1 cellular context compared by ENCODE assay signal in the genomic region with DNA sequence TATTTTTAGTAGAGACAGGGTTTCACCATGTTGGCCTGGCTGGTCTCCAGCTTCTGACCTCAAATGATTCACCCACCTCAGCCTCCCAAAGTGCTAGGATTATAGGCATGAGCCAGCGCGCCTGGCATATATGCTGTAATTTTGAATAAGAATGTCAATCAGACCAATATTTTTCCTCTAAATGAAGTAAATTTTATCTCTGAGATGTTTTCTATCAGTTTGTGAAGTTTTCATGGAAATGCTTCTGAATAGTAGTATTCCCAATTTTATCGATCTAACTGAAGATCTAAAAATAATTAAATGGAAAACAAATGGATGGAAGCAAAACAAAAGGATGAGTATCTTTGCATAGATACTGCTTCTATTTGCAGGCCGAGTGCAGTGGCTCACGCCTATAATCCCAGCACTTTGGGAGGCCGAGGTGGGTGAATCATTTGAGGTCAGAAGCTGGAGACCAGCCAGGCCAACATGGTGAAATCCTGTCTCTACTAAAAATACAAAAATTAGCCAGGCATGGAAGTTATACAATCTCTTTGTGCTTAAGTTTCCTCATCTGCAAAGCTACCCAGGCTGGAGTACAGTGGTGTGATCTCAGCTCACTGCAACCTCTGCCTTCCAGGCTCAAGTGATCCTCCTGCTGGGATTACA.
A peak's percentile ranks its signal among the peaks of the same experiment; 100 is the strongest.
TF ChIP-seq lines count a peak whose summit lies in the region.

No MANE protein-coding gene starts in this region.

TF ChIP-seq in A549, 52 proteins besides CTCF, POLR2A, EP300 and RAD21 (continued from another document):
- TF ChIP-seq, protein P1, sequence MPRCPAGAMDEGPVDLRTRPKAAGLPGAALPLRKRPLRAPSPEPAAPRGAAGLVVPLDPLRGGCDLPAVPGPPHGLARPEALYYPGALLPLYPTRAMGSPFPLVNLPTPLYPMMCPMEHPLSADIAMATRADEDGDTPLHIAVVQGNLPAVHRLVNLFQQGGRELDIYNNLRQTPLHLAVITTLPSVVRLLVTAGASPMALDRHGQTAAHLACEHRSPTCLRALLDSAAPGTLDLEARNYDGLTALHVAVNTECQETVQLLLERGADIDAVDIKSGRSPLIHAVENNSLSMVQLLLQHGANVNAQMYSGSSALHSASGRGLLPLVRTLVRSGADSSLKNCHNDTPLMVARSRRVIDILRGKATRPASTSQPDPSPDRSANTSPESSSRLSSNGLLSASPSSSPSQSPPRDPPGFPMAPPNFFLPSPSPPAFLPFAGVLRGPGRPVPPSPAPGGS (IDR thresholded peaks at IDR 0.05) = 0 out of 3 replicates have a peak, but pooled peaks have one; percentile 41
- 0 out of 5 replicates have a peak, but pooled peaks of 1 of the 2 experiments have one; percentile 33 for TF ChIP-seq JUN (IDR thresholded peaks at IDR 0.05)
